18 cellular contexts compared by ENCODE assay signal in the genomic region with DNA sequence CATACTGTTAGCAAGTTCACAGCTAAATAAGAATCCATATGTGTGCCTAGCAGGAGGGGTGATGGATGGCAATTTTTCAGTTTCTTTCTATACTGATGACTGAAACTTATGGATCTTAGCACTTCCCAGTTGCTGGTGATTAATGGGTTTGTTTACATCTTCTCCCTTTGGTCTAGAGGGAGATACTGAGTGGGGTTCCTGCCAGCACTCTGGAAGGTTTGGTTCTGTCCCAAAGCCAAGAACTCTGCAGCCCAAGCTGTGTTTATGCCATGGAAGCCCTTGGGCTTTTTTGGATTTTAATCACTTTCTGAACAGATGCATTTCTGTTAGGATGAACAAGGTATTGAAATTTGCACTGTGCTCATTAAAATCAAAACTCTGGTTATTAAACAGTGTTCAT. TPM values are rescaled to one million over a fixed set of nuclear protein-coding genes. Genes with fewer than 3 reads are reported as not detected.
"Had no signal": no experiment of that assay in that cellular context is flagged by ENCODE, and none has a peak within 500 bp of the region (broad histone marks: within the 10 kb centered on the region; RNA-seq: fewer than 3 reads in every experiment).

No MANE protein-coding gene starts in this region.

- H3K4me3 ChIP-seq: breast epithelium, left lung, mucosa of descending colon, ovary, tibial nerve, uterus had no signal

- ATAC-seq: effector memory CD8-positive, alpha-beta T cell; left lung; mucosa of descending colon; naive thymus-derived CD4-positive, alpha-beta T cell; stimulated activated memory B cell treated with anti-CD40 and anti-IgM and Interleukin-4, amounts not matched to agents 10 μg/mL and 1 μg/mL and 100 μg/mL, for 72 hours had no signal

- DNase-seq: activated CD4-positive, alpha-beta T cell treated with anti-CD3 and anti-CD28 coated beads, Interleukin-2, amount 50 U/mL, for 4 hours; activated CD4-positive, CD25-positive, alpha-beta regulatory T cell treated with anti-CD3 and anti-CD28 coated beads, Interleukin-2, amount 50 U/mL, for 72 hours; activated naive CD4-positive, alpha-beta T cell; activated T-cell treated with anti-CD3 and anti-CD28 coated beads for 4 hours; aorta; dermis blood vessel endothelial cell; effector memory CD8-positive, alpha-beta T cell; hippocampal formation; kidney; left lung; mucosa of descending colon; naive thymus-derived CD4-positive, alpha-beta T cell; stimulated activated CD4-positive, alpha-beta T cell treated with anti-CD3 and anti-CD28 coated beads, Interleukin-2, amount 100 ng/mL, for 48 hours; uterus had no signal

- H3K36me3 ChIP-seq: breast epithelium, left lung, ovary, tibial nerve, uterus had no signal

- H3K27ac ChIP-seq: breast epithelium, left lung, ovary, tibial nerve, uterus had no signal

- H3K27me3 ChIP-seq: breast epithelium, left lung, ovary, tibial nerve, uterus had no signal

- H3K9me3 ChIP-seq: breast epithelium, mucosa of descending colon, ovary, tibial nerve, uterus had no signal

- H3K4me1 ChIP-seq: left lung, uterus had no signal

RNA-seq across cellular contexts. Expression of gene DDIT4L, which starts 43.5 kb away (rescaled TPM):
- polyA plus RNA-seq: naive thymus-derived CD4-positive, alpha-beta T cell had no signal
